Comparison of ENCODE assay signal across 5 cellular contexts in genomic region chr5:6184481-6184880, GRCh38.
"Had no signal": no experiment of that assay in that cellular context is flagged by ENCODE, and none has a peak within 500 bp of the region (broad histone marks: within the 10 kb centered on the region; RNA-seq: fewer than 3 reads in every experiment).

No MANE protein-coding gene starts in this region.

- H3K4me3 Mint-ChIP-seq: IgD-negative memory B cell had no signal

- DNase-seq: IMR-90 had no signal

- H3K27ac Mint-ChIP-seq: IgD-negative memory B cell had no signal

- H3K27ac ChIP-seq: HL-60 had no signal

- ATAC-seq: HepG2, K562 had no signal

- H3K4me3 ChIP-seq: K562 had no signal
